ENCODE assay signal across 8 cellular contexts in the genomic region with DNA sequence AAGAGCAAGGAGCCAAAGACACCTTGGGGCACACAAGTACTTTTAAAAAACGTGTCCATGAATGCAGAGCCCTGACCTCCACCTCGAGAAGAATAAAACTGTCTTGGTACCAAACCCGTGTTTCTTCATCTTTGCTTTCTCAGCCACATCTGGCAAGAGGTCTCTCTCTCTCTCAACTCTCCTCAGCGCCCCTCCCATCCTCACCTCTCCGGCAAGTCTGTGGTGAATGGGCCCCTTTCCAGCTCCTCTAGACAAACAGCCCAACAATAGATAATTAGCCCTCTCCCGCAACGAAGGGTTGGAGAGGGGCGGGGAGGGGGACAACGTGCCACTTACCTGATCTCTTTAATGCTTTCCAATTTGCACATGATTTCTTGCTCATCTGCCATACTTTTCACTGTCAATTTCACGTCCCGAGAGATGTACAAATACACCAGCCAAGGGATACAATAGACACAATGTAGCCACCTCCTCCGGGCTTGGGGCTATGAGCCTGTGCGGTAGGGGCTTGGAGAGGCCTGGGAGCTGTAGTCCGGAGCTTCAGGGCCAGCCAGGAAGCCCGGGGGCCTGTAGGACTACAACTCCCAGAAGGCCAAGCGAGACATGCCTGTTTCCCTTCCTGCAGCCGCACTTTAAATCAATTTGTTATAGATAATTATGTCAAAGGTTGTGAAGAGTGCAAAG. TPM values are rescaled to one million over a fixed set of nuclear protein-coding genes. Genes with fewer than 3 reads are reported as not detected.
DNase-seq lines count a peak whose midpoint lies in the region; TF ChIP-seq lines count a peak whose summit lies in the region.

A gene with protein sequence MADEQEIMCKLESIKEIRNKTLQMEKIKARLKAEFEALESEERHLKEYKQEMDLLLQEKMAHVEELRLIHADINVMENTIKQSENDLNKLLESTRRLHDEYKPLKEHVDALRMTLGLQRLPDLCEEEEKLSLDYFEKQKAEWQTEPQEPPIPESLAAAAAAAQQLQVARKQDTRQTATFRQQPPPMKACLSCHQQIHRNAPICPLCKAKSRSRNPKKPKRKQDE (minus strand): TSS at position 462 of the 684 bp plus-strand sequence. CDS start 73 bp downstream, at position 389.

- TF ChIP-seq CTCF in HFF-Myc (IDR thresholded peaks at IDR 0.05; ENCODE audit: low read depth, low read length, missing control alignments) (no peak), kidney epithelial cell (IDR thresholded peaks at IDR 0.05; ENCODE audit: insufficient read depth, low read length, poor library complexity, severe bottlenecking) (no peak)

- H3K36me3 ChIP-seq in kidney epithelial cell (ENCODE audit: control insufficient read depth, insufficient read depth, low read length), result no peaks in the 10 kb centered on the region

- DNase-seq in GM03348 (ENCODE audit: low spot score) (peak; percentile 88), HFF-Myc (ENCODE audit: extremely low read depth, low read depth) (peak; percentile 37), NCI-H1048 (lab: John Stamatoyannopoulos, UW) (peak; percentile 45), cerebellum (ENCODE audit: low spot score) (peak; percentile 79), kidney epithelial cell (ENCODE audit: low read depth) (peak; percentile 51), NCI-H1092 treated with DMSO at 0.1 percent for 48 hours (lab: John Stamatoyannopoulos, UW) (no peak)
- DNase-seq in activated CD4-positive, alpha-beta T cell treated with anti-CD3 and anti-CD28 coated beads for 1 hour, result peak; percentile 45
- DNase-seq in stimulated activated CD4-positive, alpha-beta T cell treated with anti-CD3 and anti-CD28 coated beads, Interleukin-15, amount 100 ng/mL, for 1 hour (ENCODE audit: low read depth in 1 of 2, low spot score in 1 of 2), result peak; percentile 32 to 40

- H3K4me3 ChIP-seq in HFF-Myc (replicated peaks; ENCODE audit: low read depth, low read length) (peak within 1 kb of the TSS; percentile 67), kidney epithelial cell (ENCODE audit: low read depth, low read length) (peak within 1 kb of the TSS; percentile 49)

- H3K27me3 ChIP-seq in kidney epithelial cell (ENCODE audit: control insufficient read depth, insufficient read depth, low read length), result no peaks in the 10 kb centered on the region

RNA-seq across cellular contexts. Expression of the gene that starts here (rescaled TPM):
- total RNA-seq in cerebellum (14.1 TPM), kidney epithelial cell (16.4 and 26.0 TPM in 2 replicates)
